In genomic region chr13:33612641-33613638, GRCh38 we compare ENCODE assay signal across 11 cellular contexts.
A peak's percentile ranks its signal among the peaks of the same experiment; 100 is the strongest.
DNase-seq lines count a peak whose midpoint lies in the region; ATAC-seq lines count a peak whose summit lies in the region.
"Had no signal": no experiment of that assay in that cellular context is flagged by ENCODE, and none has a peak within 500 bp of the region (broad histone marks: within the 10 kb centered on the region; RNA-seq: fewer than 3 reads in every experiment).

No MANE protein-coding gene starts in this region.

- H3K27ac ChIP-seq in layer of hippocampus (ENCODE audit: low read depth, low read length), result peak overlapping the region; percentile 91
- H3K27ac ChIP-seq: 22Rv1, VCaP had no signal

- peak; percentile 62 for ATAC-seq in GM21447 (IDR thresholded peaks at IDR 0.05; ENCODE audit: unreplicated experiment)
- ATAC-seq in HG03565 (IDR thresholded peaks at IDR 0.05; ENCODE audit: unreplicated experiment), result peak; percentile 76
- ATAC-seq in HG03342 (IDR thresholded peaks at IDR 0.05; ENCODE audit: unreplicated experiment), result no peak
- ATAC-seq: gastrocnemius medialis had no signal

- no peaks in the 10 kb centered on the region for H3K27me3 ChIP-seq in layer of hippocampus (ENCODE audit: control insufficient read depth, insufficient read depth, low read length)
- H3K27me3 ChIP-seq: gastrocnemius medialis had no signal

- peak; percentile 36 for DNase-seq in NCI-H2107 treated with DMSO at 0.1 percent for 48 hours (lab: John Stamatoyannopoulos, UW; ENCODE audit: unreplicated experiment)
- DNase-seq in NCI-H2107 (lab: John Stamatoyannopoulos, UW), result no peak
- no peak for DNase-seq in NCI-H69 (lab: John Stamatoyannopoulos, UW)
- no peak for DNase-seq in NCI-H774 (lab: John Stamatoyannopoulos, UW)
- DNase-seq: gastrocnemius medialis had no signal
